In genomic region chr6:57221936-57222683, GRCh38 we compare ENCODE assay signal across 8 cellular contexts. TPM values are rescaled to one million over a fixed set of nuclear protein-coding genes. Genes with fewer than 3 reads are reported as not detected.
DNase-seq lines count a peak whose midpoint lies in the region; ATAC-seq, FAIRE-seq and TF ChIP-seq lines count a peak whose summit lies in the region.

TSS of gene RAB23 (minus strand) at chr6:57222307. CDS start at chr6:57210380, 11,927 bp downstream.

- H3K36me3 ChIP-seq in adrenal gland (replicated peaks in 1 of 2) (no peaks in the 10 kb centered on the region), heart left ventricle (no peaks in the 10 kb centered on the region)

- H3K9me3 Mint-ChIP-seq in type B pancreatic cell, result peaks cover 10% of the 10 kb centered on the region

- TF ChIP-seq CTCF in adrenal gland (IDR thresholded peaks at IDR 0.05) (peak in 1 of 6 experiments; percentile 10), heart left ventricle (IDR thresholded peaks at IDR 0.05) (peak in 2 of 12 donors; percentile 5 to 34), type B pancreatic cell (conservative IDR thresholded peaks at IDR 0.05) (peak; percentile 57)

- peak within 1 kb of the TSS; percentile 90 for H3K27ac Mint-ChIP-seq in type B pancreatic cell

- FAIRE-seq in GM12891 (lab: Jason Lieb, UNC), result peak; percentile 97

- H3K9me3 ChIP-seq in adrenal gland (replicated peaks in 1 of 3), result no peaks in the 10 kb centered on the region
- peaks cover 0 to 7% (median 0%) of the 10 kb centered on the region in 12 donors for H3K9me3 ChIP-seq in heart left ventricle

- peaks cover 39% of the 10 kb centered on the region for H3K4me1 Mint-ChIP-seq in type B pancreatic cell (ENCODE audit: unreplicated experiment)

- peak within 1 kb of the TSS; percentile 96 for H3K4me3 Mint-ChIP-seq in type B pancreatic cell

- H3K4me3 ChIP-seq in adrenal gland (peak within 1 kb of the TSS; percentile 13 to 97 (median 78)), heart left ventricle (peak within 1 kb of the TSS; percentile 64 to 98 (median 86))

- H3K27me3 ChIP-seq in adrenal gland (no peaks in the 10 kb centered on the region), heart left ventricle (no peaks in the 10 kb centered on the region)

- H3K36me3 Mint-ChIP-seq in type B pancreatic cell, result peaks cover 9% of the 10 kb centered on the region

- peak within 1 kb of the TSS in 3 of 5 donors; percentile 31 to 75 (median 38) for H3K27ac ChIP-seq in adrenal gland
- peak within 1 kb of the TSS; percentile 14 to 96 (median 84) for H3K27ac ChIP-seq in heart left ventricle

- TF ChIP-seq POLR2A in GM12891 (IDR thresholded peaks at IDR 0.05; ENCODE audit: low read depth, low read length) (peak; percentile 43; the same call in 1 of the 2 replicates), adrenal gland (IDR thresholded peaks at IDR 0.05) (peak; percentile 39 to 49), heart left ventricle (IDR thresholded peaks at IDR 0.05) (peak in 1 of 2 donors; percentile 86)

- intact Hi-C loops in adrenal gland (cut with DNase I), result loop anchor here in 1 of 2 donors (10.0 kb wide), 1 partner anchor 47 kb away; the partner anchor contains the start of gene BAG2
- intact Hi-C loops in heart left ventricle (cut with DNase I), result loop anchor here in 4 of 10 donors (2.0 to 10.0 kb wide), 5 partner anchors 49 to 175 kb away; partner anchors contain the start of genes BAG2 (in 3 of the 4), PRIM2 (in 3 of the 4) and KIAA1586 (in 1 of the 4)
- intact Hi-C loops in posterior cingulate gyrus (cut with DNase I), result loop anchor here (1.0 to 10.0 kb wide), 5 partner anchors 40 to 267 kb away; partner anchors contain the start of genes BEND6, KIAA1586 and ZNF451

- DNase-seq in GM12891 (ENCODE audit: insufficient read length, low spot score) (peak; percentile 75), NCI-H1092 treated with DMSO at 0.1 percent for 48 hours (lab: John Stamatoyannopoulos, UW) (peak; percentile 76), SW 1271 (lab: John Stamatoyannopoulos, UW) (peak; percentile 38 to 64), adrenal gland (peak; percentile 79 to 88 (median 85)), heart left ventricle (peak; percentile 84 to 94 (median 89)), posterior cingulate gyrus (peak; percentile 69 to 98 (median 81)), type B pancreatic cell (ENCODE audit: extremely low spot score, unreplicated experiment) (peak; percentile 93)

- WGBS in adrenal gland, 4 donors, result 0% methylated on average over 6 to 66 of the region's 66 CpGs
- WGBS in heart left ventricle, 4 donors, result 0 to 1% (median 0%) methylated on average over 22 to 66 of the region's 66 CpGs

- ATAC-seq in HG02642 (IDR thresholded peaks at IDR 0.05; ENCODE audit: poor library complexity, unreplicated experiment) (peak; percentile 90), heart left ventricle (peak; percentile 98 to 99 (median 98))

- no peaks in the 10 kb centered on the region for H3K27me3 Mint-ChIP-seq in type B pancreatic cell

- peaks cover 0 to 5% of the 10 kb centered on the region in 2 donors for H3K4me1 ChIP-seq in adrenal gland (replicated peaks in 1 of 2)
- H3K4me1 ChIP-seq in heart left ventricle, result peaks cover 0 to 15% (median 3%) of the 10 kb centered on the region in 12 donors

TF ChIP-seq in GM12891, 5 proteins besides CTCF, POLR2A, EP300 and RAD21:
- no peak for TF ChIP-seq PAX5 (IDR thresholded peaks at IDR 0.05; ENCODE audit: insufficient read depth, low read length, severe bottlenecking)
- TF ChIP-seq SPI1 (IDR thresholded peaks at IDR 0.05; ENCODE audit: low read depth, low read length), result no peak
- no peak; the same call in 1 of the 2 replicates for TF ChIP-seq TAF1 (IDR thresholded peaks at IDR 0.05; ENCODE audit: low read depth, low read length)
- no peak for TF ChIP-seq POLR2AphosphoS5 (IDR thresholded peaks at IDR 0.05; ENCODE audit: low read depth, low read length)
- no peak for TF ChIP-seq POU2F2 (IDR thresholded peaks at IDR 0.05; ENCODE audit: low read depth, low read length)

RNA-seq across cellular contexts. Expression of gene RAB23, which starts in this region (rescaled TPM):
- polyA plus RNA-seq in GM12891 (2012; ENCODE audit: low read depth, missing spikeins), result 0.99 TPM
- total RNA-seq in adrenal gland (1 to 10 TPM; 4.3 to 8.7 (median 5.6) TPM), heart left ventricle (10 to 100 TPM in 4 of 9 donors, 1 to 10 TPM in 5; 7.6 to 15.4 (median 9.6) TPM), type B pancreatic cell (ENCODE audit: low replicate concordance) (9.4 and 17.4 TPM in 2 replicates)
- polyA plus RNA-seq in adrenal gland (10 to 100 TPM in 1 of 3 donors, 1 to 10 TPM in 2; 2.3 to 11.9 (median 2.7) TPM), heart left ventricle (1 to 10 TPM; 2.6 to 7.7 TPM)

Comparison
In these comparisons a context has a peak if more than half of its experiments do, and no peak if none do; other contexts are left out.
1. Peak in every context shown above with its lines: DNase-seq, ATAC-seq, H3K4me3 ChIP-seq and H3K27ac ChIP-seq.